8 cellular contexts compared by ENCODE assay signal in the genomic region with DNA sequence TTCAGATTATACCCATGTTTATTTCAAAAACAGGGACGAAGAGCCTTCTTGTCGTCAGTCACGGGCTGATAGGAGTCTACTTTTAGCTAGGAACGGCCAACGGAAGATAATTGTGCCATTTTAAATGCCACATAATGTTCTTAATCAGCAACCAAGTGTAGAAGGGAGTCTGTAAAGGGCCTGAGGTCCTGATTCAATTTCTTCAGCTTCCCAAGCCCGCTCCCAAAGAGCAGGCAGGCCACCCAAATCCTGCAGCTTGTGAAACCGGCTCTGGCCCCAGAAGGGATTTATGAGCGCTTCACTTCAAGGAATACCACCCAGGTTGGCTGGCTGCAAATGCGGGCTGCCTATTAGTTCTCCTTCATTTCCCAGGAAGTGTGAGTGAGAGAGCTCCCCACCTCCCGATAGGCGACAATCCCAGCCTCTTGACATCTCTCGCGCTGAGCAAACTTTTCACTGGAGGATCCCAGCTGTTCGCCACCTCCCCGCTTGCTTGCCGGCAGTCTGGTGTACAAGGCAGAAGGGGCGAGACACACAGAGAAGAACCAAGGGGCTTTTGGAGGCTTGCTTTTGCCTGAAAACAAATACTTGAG.
DNase-seq lines count a peak whose midpoint lies in the region; ATAC-seq and TF ChIP-seq lines count a peak whose summit lies in the region.

No MANE protein-coding gene starts in this region.

- peak overlapping the region; percentile 20 for H3K4me3 ChIP-seq in astrocyte of the cerebellum (ENCODE audit: low read depth, low read length)
- peak overlapping the region; percentile 42 to 50 for H3K4me3 ChIP-seq in right atrium auricular region
- H3K4me3 ChIP-seq in retinal pigment epithelial cell (ENCODE audit: low read length), result peak overlapping the region; percentile 35

- in situ Hi-C loops in astrocyte of the cerebellum (cut with HindIII; ENCODE audit: low sequenced_read_pairs), result no loop called here

- no peak for ATAC-seq in HG03196 (IDR thresholded peaks at IDR 0.05; ENCODE audit: unreplicated experiment)
- no peak for ATAC-seq in activated CD4-positive, CD25-positive, alpha-beta regulatory T cell treated with anti-CD3 and anti-CD28 coated beads, Interleukin-2, amount 50 U/mL, for 24 hours

- H3K9me3 ChIP-seq in right atrium auricular region, result peaks cover 0 to 4% of the 10 kb centered on the region in 2 donors

- TF ChIP-seq CTCF in astrocyte of the cerebellum (IDR thresholded peaks at IDR 0.05; ENCODE audit: low read depth, low read length, missing control alignments) (no peak), right atrium auricular region (IDR thresholded peaks at IDR 0.05) (no peak), retinal pigment epithelial cell (conservative IDR thresholded peaks at IDR 0.05; ENCODE audit: low read depth, low read length) (no peak)

- H3K27ac ChIP-seq in right atrium auricular region, result peak overlapping the region; percentile 78 to 87

- H3K36me3 ChIP-seq in right atrium auricular region, result no peaks in the 10 kb centered on the region

- no peaks in the 10 kb centered on the region for H3K27me3 ChIP-seq in right atrium auricular region

- DNase-seq in GM04504 (ENCODE audit: low read depth) (peak; percentile 30), astrocyte of the cerebellum (ENCODE audit: low read depth) (no peak), right atrium auricular region (ENCODE audit: low spot score) (peak; percentile 74), retinal pigment epithelial cell (ENCODE audit: low read depth) (peak; percentile 24), T1000 (lab: John Stamatoyannopoulos, UW) (no peak), D341Med (ENCODE audit: low spot score) (no peak)

- H3K4me1 ChIP-seq in right atrium auricular region, result peaks cover 0 to 38% of the 10 kb centered on the region in 2 donors

Comparison
In these comparisons a context has a peak if more than half of its experiments do, and no peak if none do; other contexts are left out.
1. DNase-seq: peak in GM04504 (single experiment), right atrium auricular region (single experiment) and retinal pigment epithelial cell (single experiment); none in astrocyte of the cerebellum (single experiment), T1000 (single experiment) and D341Med (single experiment).
2. Peak in every context shown above with its lines, with median percentiles within 50 percentile points of each other: H3K4me3 ChIP-seq.